ENCODE assay signal across 13 cellular contexts in genomic region chr6:11404845-11405244, GRCh38.
A peak's percentile ranks its signal among the peaks of the same experiment; 100 is the strongest.
DNase-seq lines count a peak whose midpoint lies in the region; ATAC-seq and TF ChIP-seq lines count a peak whose summit lies in the region.
"Had no signal": no experiment of that assay in that cellular context is flagged by ENCODE, and none has a peak within 500 bp of the region (broad histone marks: within the 10 kb centered on the region; RNA-seq: fewer than 3 reads in every experiment).

No MANE protein-coding gene starts in this region.

- H3K27me3 Mint-ChIP-seq in naive thymus-derived CD4-positive, alpha-beta T cell: no peaks in the 10 kb centered on the region

- H3K27me3 ChIP-seq in BLaER1 treated with 17β-estradiol and CSF1 and Interleukin-3, amounts not matched to agents 10 nM and 100 nM: no peaks in the 10 kb centered on the region
- H3K27me3 ChIP-seq in Karpas-422 (ENCODE audit: low read length) (no peaks in the 10 kb centered on the region), ascending aorta (no peaks in the 10 kb centered on the region)
- no peaks in the 10 kb centered on the region for H3K27me3 ChIP-seq in naive thymus-derived CD4-positive, alpha-beta T cell (ENCODE audit: control insufficient read depth in 2 of 2, insufficient read depth in 2 of 2, low read length in 2 of 2)
- H3K27me3 ChIP-seq: foreskin keratinocyte had no signal

- H3K4me3 Mint-ChIP-seq in naive thymus-derived CD4-positive, alpha-beta T cell: no peak overlapping the region
- H3K4me3 Mint-ChIP-seq: activated CD8-positive, alpha-beta T cell treated with anti-CD3 and anti-CD28 coated beads for 36 hours; HFFc6 had no signal

- peak overlapping the region; percentile 31 to 79 (median 63) for H3K4me2 ChIP-seq in BLaER1 treated with 17β-estradiol and CSF1 and Interleukin-3, amounts not matched to agents 10 nM and 100 nM
- H3K4me2 ChIP-seq in Karpas-422 (ENCODE audit: low read depth, low read length, poor library complexity, severe bottlenecking): peak overlapping the region; percentile 63

- POLR2A ChIA-PET in naive thymus-derived CD4-positive, alpha-beta T cell (lab: Charles Lee): no interaction called here

- H4K20me1 ChIP-seq in BLaER1 treated with 17β-estradiol and CSF1 and Interleukin-3, amounts not matched to agents 10 nM and 100 nM: no peaks in the 10 kb centered on the region
- no peaks in the 10 kb centered on the region for H4K20me1 ChIP-seq in Karpas-422 (ENCODE audit: insufficient read depth, low read depth, low read length)

- CTCF ChIA-PET in naive thymus-derived CD4-positive, alpha-beta T cell (lab: Charles Lee): no interaction called here

- peak; percentile 41 for ATAC-seq in naive thymus-derived CD4-positive, alpha-beta T cell
- no peak for ATAC-seq in activated CD4-positive, CD25-positive, alpha-beta regulatory T cell treated with anti-CD3 and anti-CD28 coated beads, Interleukin-2, amount 50 U/mL, for 24 hours
- ATAC-seq: activated CD8-positive, alpha-beta T cell treated with anti-CD3 and anti-CD28 coated beads for 36 hours; foreskin keratinocyte had no signal

- H3K4me1 Mint-ChIP-seq in naive thymus-derived CD4-positive, alpha-beta T cell: peaks cover 0 to 7% (median 0%) of the 10 kb centered on the region in 7 donors

- H3K4me3 ChIP-seq in BLaER1 treated with 17β-estradiol and CSF1 and Interleukin-3, amounts not matched to agents 10 nM and 100 nM: no peak overlapping the region
- H3K4me3 ChIP-seq in Karpas-422 (ENCODE audit: low read length) (0 out of 2 replicates have a peak overlapping the region, but pooled peaks have one; percentile 5), ascending aorta (no peak overlapping the region)
- H3K4me3 ChIP-seq in naive thymus-derived CD4-positive, alpha-beta T cell (ENCODE audit: low read length): no peak overlapping the region

- H3K79me2 ChIP-seq in Karpas-422 (ENCODE audit: low read length): no peaks in the 10 kb centered on the region

- H3K9me3 ChIP-seq in BLaER1 treated with 17β-estradiol and CSF1 and Interleukin-3, amounts not matched to agents 10 nM and 100 nM (replicated peaks in 1 of 11): peaks cover 0 to 28% (median 23%) of the 10 kb centered on the region in 11 experiments; a peak in 20 of 22 replicates
- no peaks in the 10 kb centered on the region for H3K9me3 ChIP-seq in Karpas-422 (ENCODE audit: low read length)
- no peaks in the 10 kb centered on the region for H3K9me3 ChIP-seq in ascending aorta
- H3K9me3 ChIP-seq in naive thymus-derived CD4-positive, alpha-beta T cell (ENCODE audit: control insufficient read depth in 2 of 3, low read length in 3 of 3): no peaks in the 10 kb centered on the region

- peaks cover 19 to 75% (median 32%) of the 10 kb centered on the region in 10 experiments for H3K4me1 ChIP-seq in BLaER1 treated with 17β-estradiol and CSF1 and Interleukin-3, amounts not matched to agents 10 nM and 100 nM
- H3K4me1 ChIP-seq in Karpas-422 (ENCODE audit: low read length) (peaks cover 26% of the 10 kb centered on the region), ascending aorta (peaks cover 0 to 18% of the 10 kb centered on the region in 2 donors)
- no peaks in the 10 kb centered on the region for H3K4me1 ChIP-seq in naive thymus-derived CD4-positive, alpha-beta T cell (ENCODE audit: control insufficient read depth in 2 of 2, insufficient read depth in 2 of 2, low read length in 2 of 2)
- H3K4me1 ChIP-seq: foreskin keratinocyte had no signal

- no peak overlapping the region for H2AFZ ChIP-seq in Karpas-422 (ENCODE audit: low read length)

- peaks cover 0 to 4% (median 0%) of the 10 kb centered on the region in 11 donors for H3K9me3 Mint-ChIP-seq in naive thymus-derived CD4-positive, alpha-beta T cell
- H3K9me3 Mint-ChIP-seq: activated CD8-positive, alpha-beta T cell treated with anti-CD3 and anti-CD28 coated beads for 36 hours; HFFc6 had no signal

- peak overlapping the region in 9 of 11 experiments; percentile 5 to 76 (median 52); a peak in 15 of 22 replicates for H3K27ac ChIP-seq in BLaER1 treated with 17β-estradiol and CSF1 and Interleukin-3, amounts not matched to agents 10 nM and 100 nM
- H3K27ac ChIP-seq in Karpas-422 (ENCODE audit: low read length): no peak overlapping the region
- peak overlapping the region; percentile 62 to 70 for H3K27ac ChIP-seq in ascending aorta
- no peak overlapping the region for H3K27ac ChIP-seq in naive thymus-derived CD4-positive, alpha-beta T cell (ENCODE audit: low read depth, low read length)
- H3K27ac ChIP-seq: foreskin keratinocyte had no signal

- DNase-seq in Karpas-422: peak; percentile 67
- no peak for DNase-seq in ascending aorta (ENCODE audit: low spot score in 2 of 2)
- DNase-seq in naive thymus-derived CD4-positive, alpha-beta T cell: no peak
- DNase-seq in SK-N-DZ (ENCODE audit: low spot score): no peak
- DNase-seq in stimulated activated naive CD4-positive, alpha-beta T cell (lab: John Stamatoyannopoulos, UW): no peak
- no peak for DNase-seq in SKM-1 (lab: John Stamatoyannopoulos, UW; ENCODE audit: unreplicated experiment)
- DNase-seq: activated CD8-positive, alpha-beta T cell treated with anti-CD3 and anti-CD28 coated beads for 36 hours; caudate nucleus; foreskin keratinocyte; HFFc6; IMR-90 had no signal

- no peak overlapping the region for H3K27ac Mint-ChIP-seq in naive thymus-derived CD4-positive, alpha-beta T cell
- H3K27ac Mint-ChIP-seq: activated CD8-positive, alpha-beta T cell treated with anti-CD3 and anti-CD28 coated beads for 36 hours; HFFc6 had no signal

- H3K36me3 Mint-ChIP-seq in naive thymus-derived CD4-positive, alpha-beta T cell: peaks cover 0 to 3% (median 0%) of the 10 kb centered on the region in 5 donors

- H3K9me2 ChIP-seq in Karpas-422 (replicated peaks; ENCODE audit: insufficient read depth, low read length): no peaks in the 10 kb centered on the region

- H3K36me3 ChIP-seq in BLaER1 treated with 17β-estradiol and CSF1 and Interleukin-3, amounts not matched to agents 10 nM and 100 nM: no peaks in the 10 kb centered on the region
- H3K36me3 ChIP-seq in Karpas-422 (ENCODE audit: insufficient read depth, low read length) (no peaks in the 10 kb centered on the region), ascending aorta (no peaks in the 10 kb centered on the region)
- H3K36me3 ChIP-seq in naive thymus-derived CD4-positive, alpha-beta T cell (ENCODE audit: control insufficient read depth in 2 of 3, insufficient read depth in 3 of 3, low read length in 3 of 3): no peaks in the 10 kb centered on the region

- H3K9ac ChIP-seq in BLaER1 treated with 17β-estradiol and CSF1 and Interleukin-3, amounts not matched to agents 10 nM and 100 nM: peak overlapping the region in 6 of 11 experiments; percentile 13 to 71 (median 35); a peak in 9 of 22 replicates
- H3K9ac ChIP-seq in Karpas-422 (ENCODE audit: low read length): no peak overlapping the region

- intact Hi-C loops in ascending aorta (cut with DNase I): no loop called here
- intact Hi-C loops in naive thymus-derived CD4-positive, alpha-beta T cell (cut with micrococcal nuclease): no loop called here

- TF ChIP-seq CTCF in ascending aorta (IDR thresholded peaks at IDR 0.05): no peak

Comparison
In these comparisons a context has a peak if more than half of its experiments do, and no peak if none do; other contexts are left out.
1. H3K27ac ChIP-seq: peak in BLaER1 treated with 17β-estradiol and CSF1 and Interleukin-3, amounts not matched to agents 10 nM and 100 nM (9 of 11) and ascending aorta (2 of 2); none in Karpas-422 (single experiment) and naive thymus-derived CD4-positive, alpha-beta T cell (single experiment).